In genomic region chr6:62150048-62150663, GRCh38 we compare ENCODE assay signal across 8 cellular contexts.
DNase-seq lines count a peak whose midpoint lies in the region; ATAC-seq and TF ChIP-seq lines count a peak whose summit lies in the region.

No MANE protein-coding gene starts in this region.

- H3K4me1 Mint-ChIP-seq in activated B cell treated with CpG ODN at 0.5 μM for 24 hours, result no peaks in the 10 kb centered on the region
- no peaks in the 10 kb centered on the region for H3K4me1 Mint-ChIP-seq in activated T-cell treated with anti-CD3 and anti-CD28 coated beads, Interleukin-2, amount 50 U/mL, for 72 hours (ENCODE audit: low read depth)

- intact Hi-C loops in activated B cell treated with CpG ODN at 0.5 μM for 24 hours (cut with micrococcal nuclease), result loop anchor here (1.0 to 5.0 kb wide), 4 partner anchors 132 to 625 kb away; no protein-coding TSS in a partner anchor

- H3K27ac Mint-ChIP-seq in activated B cell treated with CpG ODN at 0.5 μM for 24 hours, result no peak overlapping the region
- H3K27ac Mint-ChIP-seq in activated T-cell treated with anti-CD3 and anti-CD28 coated beads, Interleukin-2, amount 50 U/mL, for 72 hours, result no peak overlapping the region

- no peaks in the 10 kb centered on the region for H3K27me3 ChIP-seq in kidney epithelial cell (ENCODE audit: control insufficient read depth, insufficient read depth, low read length)

- no peak overlapping the region for H3K4me3 ChIP-seq in kidney epithelial cell (ENCODE audit: low read depth, low read length)

- no peaks in the 10 kb centered on the region for H3K36me3 ChIP-seq in kidney epithelial cell (ENCODE audit: control insufficient read depth, insufficient read depth, low read length)

- H3K36me3 Mint-ChIP-seq in activated B cell treated with CpG ODN at 0.5 μM for 24 hours (ENCODE audit: low read depth), result peaks cover under 1% of the 10 kb centered on the region
- H3K36me3 Mint-ChIP-seq in activated T-cell treated with anti-CD3 and anti-CD28 coated beads, Interleukin-2, amount 50 U/mL, for 72 hours (ENCODE audit: insufficient read depth in 2 of 2), result no peaks in the 10 kb centered on the region

- POLR2A ChIA-PET in activated B cell treated with CpG ODN at 0.5 μM for 24 hours (lab: Charles Lee), result no interaction called here

- peak; percentile 58 for DNase-seq in ACHN
- DNase-seq in NCI-H1105 (lab: John Stamatoyannopoulos, UW), result peak; percentile 14
- no peak for DNase-seq in activated B cell treated with CpG ODN at 0.5 μM for 24 hours
- peak; percentile 12 for DNase-seq in kidney epithelial cell (ENCODE audit: low read depth)
- DNase-seq in activated effector memory CD4-positive, alpha-beta T cell treated with Interleukin-2 at 50 U/mL for 16 hours, result no peak
- no peak for DNase-seq in activated T-cell treated with anti-CD3 and anti-CD28 coated beads, Interleukin-2, amount 50 U/mL, for 72 hours

- in situ Hi-C loops in ACHN (cut with HindIII; ENCODE audit: low pct_ligation_motif_present, low pct_unique_long_range_greater_than_20kb, low sequenced_read_pairs), result no loop called here

- CTCF ChIA-PET in activated B cell treated with CpG ODN at 0.5 μM for 24 hours (lab: Charles Lee), result interaction anchor here (0.7 to 3.0 kb wide), 12 partner anchors 73 to 346 kb away, joined by 3 to 27 read pairs (median 4); no protein-coding TSS in a partner anchor

- no peaks in the 10 kb centered on the region for H3K27me3 Mint-ChIP-seq in activated B cell treated with CpG ODN at 0.5 μM for 24 hours
- H3K27me3 Mint-ChIP-seq in activated T-cell treated with anti-CD3 and anti-CD28 coated beads, Interleukin-2, amount 50 U/mL, for 72 hours (ENCODE audit: low read depth), result no peaks in the 10 kb centered on the region

- TF ChIP-seq CTCF in GM12872 (IDR thresholded peaks at IDR 0.05; ENCODE audit: insufficient read depth, low read depth, low read length) (peak; percentile 67), activated B cell treated with CpG ODN at 0.5 μM for 24 hours (IDR thresholded peaks at IDR 0.05) (no peak), kidney epithelial cell (IDR thresholded peaks at IDR 0.05; ENCODE audit: insufficient read depth, low read length, poor library complexity, severe bottlenecking) (peak; percentile 63)

- no peaks in the 10 kb centered on the region for H3K9me3 Mint-ChIP-seq in activated B cell treated with CpG ODN at 0.5 μM for 24 hours
- peaks cover 4 to 6% of the 10 kb centered on the region in 2 donors for H3K9me3 Mint-ChIP-seq in activated T-cell treated with anti-CD3 and anti-CD28 coated beads, Interleukin-2, amount 50 U/mL, for 72 hours

- H3K4me3 Mint-ChIP-seq in activated B cell treated with CpG ODN at 0.5 μM for 24 hours, result no peak overlapping the region
- no peak overlapping the region for H3K4me3 Mint-ChIP-seq in activated T-cell treated with anti-CD3 and anti-CD28 coated beads, Interleukin-2, amount 50 U/mL, for 72 hours

- ATAC-seq in HG02642 (IDR thresholded peaks at IDR 0.05; ENCODE audit: poor library complexity, unreplicated experiment), result peak; percentile 92
- peak; percentile 62 for ATAC-seq in activated B cell treated with CpG ODN at 0.5 μM for 24 hours (ENCODE audit: low read depth)
- ATAC-seq in activated T-cell treated with anti-CD3 and anti-CD28 coated beads, Interleukin-2, amount 50 U/mL, for 72 hours (replicated peaks in 1 of 2), result no peak

Comparison
In these comparisons a context has a peak if more than half of its experiments do, and no peak if none do; other contexts are left out.
1. DNase-seq: peak in ACHN (single experiment), NCI-H1105 (single experiment) and kidney epithelial cell (single experiment); none in activated B cell treated with CpG ODN at 0.5 μM for 24 hours (single experiment), activated effector memory CD4-positive, alpha-beta T cell treated with Interleukin-2 at 50 U/mL for 16 hours (single experiment) and activated T-cell treated with anti-CD3 and anti-CD28 coated beads, Interleukin-2, amount 50 U/mL, for 72 hours (0 of 2).
2. ATAC-seq: peak in HG02642 (single experiment) and activated B cell treated with CpG ODN at 0.5 μM for 24 hours (single experiment); none in activated T-cell treated with anti-CD3 and anti-CD28 coated beads, Interleukin-2, amount 50 U/mL, for 72 hours (0 of 2).